Comparison of ENCODE assay signal across 21 cellular contexts in the genomic region with DNA sequence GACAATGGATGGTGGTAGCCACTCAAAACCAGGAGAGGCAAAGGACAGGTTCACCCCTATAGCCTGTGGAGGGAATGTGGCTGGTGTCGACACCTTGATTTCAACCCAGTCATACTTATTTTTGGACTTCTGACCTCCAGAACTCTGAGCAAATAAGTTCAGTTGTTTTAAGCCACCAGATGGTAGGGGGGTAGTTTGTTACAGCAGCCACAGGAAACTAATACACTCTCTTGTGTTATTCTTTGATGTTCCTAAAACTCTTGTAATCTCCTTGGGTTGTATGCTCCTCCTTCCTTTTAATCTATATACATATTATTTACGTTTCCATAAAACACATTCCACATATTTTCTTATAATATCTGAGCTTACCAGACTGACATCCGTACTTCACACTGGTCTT.
"Had no signal": no experiment of that assay in that cellular context is flagged by ENCODE, and none has a peak within 500 bp of the region (broad histone marks: within the 10 kb centered on the region; RNA-seq: fewer than 3 reads in every experiment).

No MANE protein-coding gene starts in this region.

- H3K4me1 ChIP-seq: colonic mucosa, foreskin keratinocyte, gastroesophageal sphincter, heart right ventricle, left lung, lower lobe of right lung had no signal

- H3K27me3 ChIP-seq: colonic mucosa, gastroesophageal sphincter had no signal

- H3K9me3 ChIP-seq: colonic mucosa, esophagus muscularis mucosa, gastroesophageal sphincter, left lung, lower lobe of right lung, mucosa of descending colon had no signal

- H3K27ac Mint-ChIP-seq: dendritic cell treated with granulocyte-macrophage colony-stimulating factor and Interleukin-4, amounts not matched to agents 40 ng/mL and 50 ng/mL, for 4 days had no signal

- H3K36me3 Mint-ChIP-seq: mesothelial cell of epicardium, naive B cell had no signal

- DNase-seq: colonic mucosa; cortex of kidney; effector CD8-positive, alpha-beta T cell; foreskin keratinocyte; head of caudate nucleus; heart right ventricle; hippocampal formation; left cardiac atrium; left lung; left ventricle myocardium superior; lower lobe of right lung; mesenchymal stem cell; mucosa of descending colon; naive B cell had no signal

- H3K4me3 ChIP-seq: colonic mucosa, esophagus muscularis mucosa, gastroesophageal sphincter, heart right ventricle, left lung, lower lobe of right lung, mucosa of descending colon had no signal

- H3K4me1 Mint-ChIP-seq: naive B cell had no signal

- FAIRE-seq: frontal cortex, islet of Langerhans, keratinocyte had no signal

- H3K27ac ChIP-seq: colonic mucosa, esophagus muscularis mucosa, foreskin keratinocyte, gastroesophageal sphincter, heart right ventricle, left lung, lower lobe of right lung had no signal

- H3K36me3 ChIP-seq: colonic mucosa, esophagus muscularis mucosa, gastroesophageal sphincter, heart right ventricle, left lung, lower lobe of right lung had no signal

- H3K9me3 Mint-ChIP-seq: dendritic cell treated with granulocyte-macrophage colony-stimulating factor and Interleukin-4, amounts not matched to agents 40 ng/mL and 50 ng/mL, for 4 days had no signal

- ATAC-seq: foreskin keratinocyte, gastroesophageal sphincter, heart right ventricle, left cardiac atrium, left lung, left ventricle myocardium superior, lower lobe of right lung, mucosa of descending colon had no signal

- H3K4me3 Mint-ChIP-seq: dendritic cell treated with granulocyte-macrophage colony-stimulating factor and Interleukin-4, amounts not matched to agents 40 ng/mL and 50 ng/mL, for 4 days; mesothelial cell of epicardium; naive B cell had no signal
